Comparison of ENCODE assay signal across 13 cellular contexts in the genomic region with DNA sequence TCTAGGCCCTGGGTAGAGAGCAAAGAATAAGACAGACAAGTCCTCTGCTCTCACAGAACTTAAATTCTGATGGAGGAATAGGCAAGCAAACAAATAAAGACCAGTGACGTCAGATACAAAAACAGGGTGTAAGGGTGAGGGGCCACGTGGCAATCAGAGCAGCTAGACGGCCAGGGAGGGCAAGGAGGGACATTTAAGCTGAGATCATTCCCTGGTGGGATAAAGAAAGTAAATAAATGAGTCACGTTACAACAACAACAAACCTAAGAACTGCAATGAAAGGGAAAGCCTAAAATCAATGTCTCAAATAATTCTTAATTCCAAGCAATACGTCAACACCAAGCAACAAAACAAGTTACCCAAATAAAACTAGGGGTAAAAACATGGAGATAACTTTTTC. TPM values are rescaled to one million over a fixed set of nuclear protein-coding genes. Genes with fewer than 3 reads are reported as not detected.
DNase-seq lines count a peak whose midpoint lies in the region; ATAC-seq and TF ChIP-seq lines count a peak whose summit lies in the region.
"Had no signal": no experiment of that assay in that cellular context is flagged by ENCODE, and none has a peak within 500 bp of the region (broad histone marks: within the 10 kb centered on the region; RNA-seq: fewer than 3 reads in every experiment).

No MANE protein-coding gene starts in this region.

- H3K36me3 ChIP-seq in adrenal gland (replicated peaks in 1 of 2) = peaks cover 0 to 37% of the 10 kb centered on the region in 2 donors
- H3K36me3 ChIP-seq in left lung = peaks cover 0 to 58% of the 10 kb centered on the region in 2 donors
- peaks cover 0 to 59% (median 3%) of the 10 kb centered on the region in 3 donors for H3K36me3 ChIP-seq in tibial nerve

- no peak for DNase-seq in activated CD8-positive, alpha-beta memory T cell treated with anti-CD3 and anti-CD28 coated beads, Interleukin-2, amount 10 ng/mL, durations not matched to agents 7 days and 5 days
- DNase-seq in activated CD8-positive, alpha-beta memory T cell treated with anti-CD3 and anti-CD28 coated beads for 24 hours = no peak
- DNase-seq in adrenal gland (no peak), left lung (no peak), tibial nerve (ENCODE audit: low spot score in 2 of 2) (no peak), NCI-H2171 treated with DMSO at 0.1 percent for 48 hours (lab: John Stamatoyannopoulos, UW) (no peak), NCI-H146 (lab: John Stamatoyannopoulos, UW) (no peak)
- no peak for DNase-seq in stimulated activated naive B cell treated with anti-CD40 and anti-IgM and Interleukin-4, amounts not matched to agents 10 μg/mL and 1 μg/mL and 100 μg/mL, for 72 hours
- DNase-seq: NCI-H526 treated with DMSO at 0.1 percent for 48 hours; stimulated activated CD4-positive, alpha-beta T cell treated with anti-CD3 and anti-CD28 coated beads, Interleukin-4, amount 100 ng/mL, for 1 hour had no signal

- WGBS in adrenal gland, 4 donors = 49 to 64% (median 61%) methylated on average over 5 of the region's 5 CpGs
- WGBS in tibial nerve, 2 donors = 41 to 42% methylated on average over 5 of the region's 5 CpGs

- TF ChIP-seq POLR2A in adrenal gland (IDR thresholded peaks at IDR 0.05) (no peak), tibial nerve (IDR thresholded peaks at IDR 0.05) (no peak)

- ATAC-seq in activated CD8-positive, alpha-beta memory T cell treated with anti-CD3 and anti-CD28 coated beads, Interleukin-2, amount 10 ng/mL, durations not matched to agents 7 days and 5 days = no peak
- no peak for ATAC-seq in left lung
- no peak for ATAC-seq in stimulated activated naive B cell treated with anti-CD40 and anti-IgM and Interleukin-4, amounts not matched to agents 10 μg/mL and 1 μg/mL and 100 μg/mL, for 72 hours (replicated peaks)
- ATAC-seq: GM12878 had no signal

- intact Hi-C loops in adrenal gland (cut with DNase I) (no loop called here), left lung (cut with DNase I) (no loop called here)

- peaks cover 29 to 40% of the 10 kb centered on the region in 2 donors for H3K4me1 ChIP-seq in adrenal gland (replicated peaks in 1 of 2)
- H3K4me1 ChIP-seq in left lung = peaks cover 29 to 66% of the 10 kb centered on the region in 2 donors
- peaks cover 0 to 35% (median 19%) of the 10 kb centered on the region in 4 donors for H3K4me1 ChIP-seq in tibial nerve

- CTCF ChIA-PET in activated CD8-positive, alpha-beta memory T cell treated with anti-CD3 and anti-CD28 coated beads, Interleukin-2, amount 10 ng/mL, durations not matched to agents 7 days and 5 days (lab: Charles Lee) = no interaction called here

- H3K9me3 ChIP-seq in adrenal gland (replicated peaks in 1 of 3) (no peaks in the 10 kb centered on the region), left lung (no peaks in the 10 kb centered on the region), tibial nerve (no peaks in the 10 kb centered on the region)

- no peak for TF ChIP-seq EP300 in tibial nerve (IDR thresholded peaks at IDR 0.05)

- H3K27me3 ChIP-seq in adrenal gland (no peaks in the 10 kb centered on the region), left lung (no peaks in the 10 kb centered on the region), tibial nerve (no peaks in the 10 kb centered on the region)

- no peaks in the 10 kb centered on the region for H3K27me3 Mint-ChIP-seq in activated CD8-positive, alpha-beta memory T cell treated with anti-CD3 and anti-CD28 coated beads, Interleukin-2, amount 10 ng/mL, durations not matched to agents 7 days and 5 days
- H3K27me3 Mint-ChIP-seq in stimulated activated naive B cell treated with anti-CD40 and anti-IgM and Interleukin-4, amounts not matched to agents 10 μg/mL and 1 μg/mL and 100 μg/mL, for 72 hours = no peaks in the 10 kb centered on the region
- H3K27me3 Mint-ChIP-seq: dendritic cell treated with granulocyte-macrophage colony-stimulating factor and Interleukin-4, amounts not matched to agents 40 ng/mL and 50 ng/mL, for 4 days had no signal

- H3K4me3 ChIP-seq in adrenal gland = no peak overlapping the region
- no peak overlapping the region for H3K4me3 ChIP-seq in left lung
- no peak overlapping the region for H3K4me3 ChIP-seq in tibial nerve
- H3K4me3 ChIP-seq: GM12878 had no signal

- peaks cover 58% of the 10 kb centered on the region for H3K36me3 Mint-ChIP-seq in activated CD8-positive, alpha-beta memory T cell treated with anti-CD3 and anti-CD28 coated beads, Interleukin-2, amount 10 ng/mL, durations not matched to agents 7 days and 5 days
- peaks cover 27 to 54% of the 10 kb centered on the region in 2 donors for H3K36me3 Mint-ChIP-seq in stimulated activated naive B cell treated with anti-CD40 and anti-IgM and Interleukin-4, amounts not matched to agents 10 μg/mL and 1 μg/mL and 100 μg/mL, for 72 hours

- peaks cover 47% of the 10 kb centered on the region for H3K4me1 Mint-ChIP-seq in activated CD8-positive, alpha-beta memory T cell treated with anti-CD3 and anti-CD28 coated beads, Interleukin-2, amount 10 ng/mL, durations not matched to agents 7 days and 5 days
- peaks cover 2 to 6% of the 10 kb centered on the region in 2 donors for H3K4me1 Mint-ChIP-seq in stimulated activated naive B cell treated with anti-CD40 and anti-IgM and Interleukin-4, amounts not matched to agents 10 μg/mL and 1 μg/mL and 100 μg/mL, for 72 hours

- H3K9me3 Mint-ChIP-seq in activated CD8-positive, alpha-beta memory T cell treated with anti-CD3 and anti-CD28 coated beads, Interleukin-2, amount 10 ng/mL, durations not matched to agents 7 days and 5 days (ENCODE audit: low read depth) = no peaks in the 10 kb centered on the region
- no peaks in the 10 kb centered on the region for H3K9me3 Mint-ChIP-seq in stimulated activated naive B cell treated with anti-CD40 and anti-IgM and Interleukin-4, amounts not matched to agents 10 μg/mL and 1 μg/mL and 100 μg/mL, for 72 hours
- H3K9me3 Mint-ChIP-seq: dendritic cell treated with granulocyte-macrophage colony-stimulating factor and Interleukin-4, amounts not matched to agents 40 ng/mL and 50 ng/mL, for 4 days had no signal

- peak overlapping the region; percentile 72 for H3K27ac Mint-ChIP-seq in activated CD8-positive, alpha-beta memory T cell treated with anti-CD3 and anti-CD28 coated beads, Interleukin-2, amount 10 ng/mL, durations not matched to agents 7 days and 5 days
- no peak overlapping the region for H3K27ac Mint-ChIP-seq in stimulated activated naive B cell treated with anti-CD40 and anti-IgM and Interleukin-4, amounts not matched to agents 10 μg/mL and 1 μg/mL and 100 μg/mL, for 72 hours
- H3K27ac Mint-ChIP-seq: dendritic cell treated with granulocyte-macrophage colony-stimulating factor and Interleukin-4, amounts not matched to agents 40 ng/mL and 50 ng/mL, for 4 days had no signal

- H3K27ac ChIP-seq in adrenal gland = peak overlapping the region; percentile 60 to 87 (median 67)
- H3K27ac ChIP-seq in left lung = peak overlapping the region; percentile 82 to 84
- H3K27ac ChIP-seq in tibial nerve = peak overlapping the region in 3 of 4 donors; percentile 62 to 79 (median 71)
- H3K27ac ChIP-seq: HL-60 had no signal

- no peak overlapping the region for H3K4me3 Mint-ChIP-seq in activated CD8-positive, alpha-beta memory T cell treated with anti-CD3 and anti-CD28 coated beads, Interleukin-2, amount 10 ng/mL, durations not matched to agents 7 days and 5 days
- no peak overlapping the region for H3K4me3 Mint-ChIP-seq in stimulated activated naive B cell treated with anti-CD40 and anti-IgM and Interleukin-4, amounts not matched to agents 10 μg/mL and 1 μg/mL and 100 μg/mL, for 72 hours
- H3K4me3 Mint-ChIP-seq: dendritic cell treated with granulocyte-macrophage colony-stimulating factor and Interleukin-4, amounts not matched to agents 40 ng/mL and 50 ng/mL, for 4 days had no signal

- TF ChIP-seq CTCF in adrenal gland (IDR thresholded peaks at IDR 0.05) (no peak), left lung (IDR thresholded peaks at IDR 0.05) (no peak), tibial nerve (IDR thresholded peaks at IDR 0.05) (no peak)

RNA-seq across cellular contexts. Expression of gene STN1, which starts 21.8 kb away (rescaled TPM):
- 10 to 100 TPM; 37.5 to 52.0 TPM for total RNA-seq in activated CD8-positive, alpha-beta memory T cell treated with anti-CD3 and anti-CD28 coated beads, Interleukin-2, amount 10 ng/mL, durations not matched to agents 7 days and 5 days
- total RNA-seq in adrenal gland (10 to 100 TPM; 24.5 to 50.7 (median 36.2) TPM), left lung (10 to 100 TPM; 44.8 to 62.8 TPM), tibial nerve (10 to 100 TPM; 12.6 to 26.7 (median 22.1) TPM)
- 10 to 100 TPM; 14.8 to 38.5 (median 18.8) TPM for polyA plus RNA-seq in adrenal gland

RNA-seq across cellular contexts. Expression of gene SH3PXD2A, which starts 40.8 kb away (rescaled TPM):
- total RNA-seq in activated CD8-positive, alpha-beta memory T cell treated with anti-CD3 and anti-CD28 coated beads, Interleukin-2, amount 10 ng/mL, durations not matched to agents 7 days and 5 days = 10 to 100 TPM; 12.4 to 14.5 TPM
- total RNA-seq in adrenal gland (10 to 100 TPM; 14.6 to 34.5 (median 20.1) TPM), left lung (10 to 100 TPM; 44.8 to 90.7 TPM), tibial nerve (100 to 1,000 TPM; 128 to 154 (median 136) TPM)
- polyA plus RNA-seq in adrenal gland = 10 to 100 TPM; 10.4 to 19.2 (median 10.5) TPM
